ENCODE assay signal across 13 cellular contexts in genomic region chr4:52824603-52825310, GRCh38. TPM values are rescaled to one million over a fixed set of nuclear protein-coding genes. Genes with fewer than 3 reads are reported as not detected.
DNase-seq lines count a peak whose midpoint lies in the region; ATAC-seq and TF ChIP-seq lines count a peak whose summit lies in the region.
"Had no signal": no experiment of that assay in that cellular context is flagged by ENCODE, and none has a peak within 500 bp of the region (broad histone marks: within the 10 kb centered on the region; RNA-seq: fewer than 3 reads in every experiment).

No MANE protein-coding gene starts in this region.

- H3K9me3 Mint-ChIP-seq in activated T-helper 17 cell treated with anti-CD3 and anti-CD28 coated beads, Interleukin-2, amount 50 U/mL, for 72 hours = peaks cover 4% of the 10 kb centered on the region
- no peaks in the 10 kb centered on the region for H3K9me3 Mint-ChIP-seq in progenitor cell of endocrine pancreas (ENCODE audit: low read depth)

- no peaks in the 10 kb centered on the region for H3K27me3 ChIP-seq in left ventricle myocardium inferior (ENCODE audit: low read depth)

- H3K27me3 Mint-ChIP-seq in activated T-helper 17 cell treated with anti-CD3 and anti-CD28 coated beads, Interleukin-2, amount 50 U/mL, for 72 hours = no peaks in the 10 kb centered on the region
- peaks cover under 1% of the 10 kb centered on the region for H3K27me3 Mint-ChIP-seq in progenitor cell of endocrine pancreas

- H3K36me3 ChIP-seq in left ventricle myocardium inferior = no peaks in the 10 kb centered on the region

- intact Hi-C loops in left ventricle myocardium inferior (cut with micrococcal nuclease) = no loop called here

- no peaks in the 10 kb centered on the region for H3K36me3 Mint-ChIP-seq in activated T-helper 17 cell treated with anti-CD3 and anti-CD28 coated beads, Interleukin-2, amount 50 U/mL, for 72 hours (ENCODE audit: low read depth)
- H3K36me3 Mint-ChIP-seq in progenitor cell of endocrine pancreas (ENCODE audit: insufficient read depth) = no peaks in the 10 kb centered on the region

- H3K4me3 Mint-ChIP-seq in activated T-helper 17 cell treated with anti-CD3 and anti-CD28 coated beads, Interleukin-2, amount 50 U/mL, for 72 hours = peak overlapping the region; percentile 49
- no peak overlapping the region for H3K4me3 Mint-ChIP-seq in progenitor cell of endocrine pancreas (ENCODE audit: low read depth)

- peaks cover 31% of the 10 kb centered on the region for H3K4me1 Mint-ChIP-seq in activated T-helper 17 cell treated with anti-CD3 and anti-CD28 coated beads, Interleukin-2, amount 50 U/mL, for 72 hours
- H3K4me1 Mint-ChIP-seq in progenitor cell of endocrine pancreas (ENCODE audit: low read depth) = peaks cover 16% of the 10 kb centered on the region

- H3K4me3 ChIP-seq in left ventricle myocardium inferior = no peak overlapping the region

- DNase-seq in ELF-1 (ENCODE audit: low read depth, low spot score) (peak; percentile 80), left ventricle myocardium inferior (peak; percentile 46), progenitor cell of endocrine pancreas (ENCODE audit: low spot score, unreplicated experiment) (no peak), iPS-NIHi11 (ENCODE audit: low spot score) (no peak)
- no peak for DNase-seq in activated CD8-positive, alpha-beta memory T cell treated with anti-CD3 and anti-CD28 coated beads for 24 hours
- DNase-seq in activated naive CD4-positive, alpha-beta T cell treated with anti-CD3 and anti-CD28 coated beads, Interleukin-2, amount 50 U/mL, for 16 hours = no peak
- DNase-seq: amniotic stem cell, DMS153, hippocampal formation, KG1 had no signal

- no peaks in the 10 kb centered on the region for H3K9me3 ChIP-seq in left ventricle myocardium inferior (replicated peaks)

- H3K4me1 ChIP-seq in left ventricle myocardium inferior = peaks cover 15% of the 10 kb centered on the region

- no peak for TF ChIP-seq CTCF in left ventricle myocardium inferior (IDR thresholded peaks at IDR 0.05; ENCODE audit: borderline replicate concordance)
- TF ChIP-seq CTCF in progenitor cell of endocrine pancreas (IDR thresholded peaks at IDR 0.05; ENCODE audit: unreplicated experiment) = no peak

- peak overlapping the region; percentile 92 for H3K27ac Mint-ChIP-seq in activated T-helper 17 cell treated with anti-CD3 and anti-CD28 coated beads, Interleukin-2, amount 50 U/mL, for 72 hours
- H3K27ac Mint-ChIP-seq in progenitor cell of endocrine pancreas = peak overlapping the region; percentile 92

- no peak for ATAC-seq in activated T-helper 17 cell treated with anti-CD3 and anti-CD28 coated beads, Interleukin-2, amount 50 U/mL, for 72 hours (replicated peaks)
- no peak for ATAC-seq in GM21447 (IDR thresholded peaks at IDR 0.05; ENCODE audit: unreplicated experiment)

- H3K27ac ChIP-seq in left ventricle myocardium inferior (replicated peaks) = peak overlapping the region; percentile 80

RNA-seq across cellular contexts. Expression of gene RASL11B, which starts 37.4 kb away (rescaled TPM):
- under 1 TPM; 0.34 to 0.76 TPM for total RNA-seq in activated T-helper 17 cell treated with anti-CD3 and anti-CD28 coated beads, Interleukin-2, amount 50 U/mL, for 72 hours
- 8.7 TPM for total RNA-seq in left ventricle myocardium inferior
- total RNA-seq in progenitor cell of endocrine pancreas = 9.3 and 9.7 TPM in 2 replicates
- total RNA-seq: pulmonary artery endothelial cell had no signal

Comparison
In these comparisons a context has a peak if more than half of its experiments do, and no peak if none do; other contexts are left out.
1. DNase-seq: peak in ELF-1 (single experiment) and left ventricle myocardium inferior (single experiment); none in progenitor cell of endocrine pancreas (single experiment), activated CD8-positive, alpha-beta memory T cell treated with anti-CD3 and anti-CD28 coated beads for 24 hours (single experiment), activated naive CD4-positive, alpha-beta T cell treated with anti-CD3 and anti-CD28 coated beads, Interleukin-2, amount 50 U/mL, for 16 hours (single experiment) and iPS-NIHi11 (single experiment).